Comparison of ENCODE assay signal across 26 cellular contexts in the genomic region with DNA sequence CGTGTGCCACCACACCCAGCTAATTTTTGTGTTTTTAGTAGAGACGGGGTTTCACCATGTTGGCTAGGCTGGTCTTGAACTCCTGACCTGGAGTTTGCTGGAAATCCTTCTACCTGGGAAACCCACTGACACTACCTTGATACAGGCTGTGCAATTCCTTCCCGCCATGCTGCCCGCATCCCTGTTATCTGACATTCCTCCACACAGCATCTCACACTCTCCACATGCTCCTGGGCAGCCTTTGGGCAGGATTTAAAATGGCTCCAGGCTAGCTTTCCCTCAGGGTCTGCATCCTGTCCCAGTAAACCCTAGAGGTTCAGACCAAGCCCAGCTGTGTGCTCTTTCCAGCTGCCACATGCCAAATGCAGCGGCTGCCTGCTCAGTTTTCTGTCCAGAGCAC.
"Had no signal": no experiment of that assay in that cellular context is flagged by ENCODE, and none has a peak within 500 bp of the region (broad histone marks: within the 10 kb centered on the region; RNA-seq: fewer than 3 reads in every experiment).

No MANE protein-coding gene starts in this region.

- ATAC-seq: activated CD4-positive, CD25-positive, alpha-beta regulatory T cell treated with anti-CD3 and anti-CD28 coated beads, Interleukin-2, amount 50 U/mL, for 24 hours; activated CD8-positive, alpha-beta T cell treated with anti-CD3 and anti-CD28 coated beads for 36 hours; activated naive CD4-positive, alpha-beta T cell treated with anti-CD3 and anti-CD28 coated beads, Interleukin-2, amount 50 U/mL, for 72 hours; activated T-cell treated with anti-CD3 and anti-CD28 coated beads, Interleukin-2, amount 50 U/mL, for 4 hours; heart left ventricle had no signal

- H3K36me3 ChIP-seq: ascending aorta, breast epithelium, cardiac muscle cell, colonic mucosa, heart left ventricle, WERI-Rb-1 had no signal

- H3K27ac Mint-ChIP-seq: activated B cell treated with CpG ODN at 0.5 μM for 24 hours; activated CD8-positive, alpha-beta T cell treated with anti-CD3 and anti-CD28 coated beads for 36 hours; activated naive CD4-positive, alpha-beta T cell treated with anti-CD3 and anti-CD28 coated beads for 36 hours; activated naive CD4-positive, alpha-beta T cell treated with anti-CD3 and anti-CD28 coated beads, Interleukin-2, amount 50 U/mL, for 72 hours; activated naive CD8-positive, alpha-beta T cell treated with anti-CD3 and anti-CD28 coated beads, Interleukin-2, amount 10 ng/mL, durations not matched to agents 7 days and 5 days; activated T-helper 2 cell treated with anti-CD3 and anti-CD28 coated beads, Interferon-gamma antibody, Interleukin-2, Interleukin-4, amounts not matched to agents 10 μg/mL and 5 μg/mL and 100 μg/mL, durations not matched to agents 14 hours and 24 hours and 36 hours had no signal

- H3K27ac ChIP-seq: ascending aorta, breast epithelium, cardiac muscle cell, colonic mucosa, epithelial cell of prostate, heart left ventricle, WERI-Rb-1 had no signal

- H3K4me3 Mint-ChIP-seq: activated B cell treated with CpG ODN at 0.5 μM for 24 hours; activated CD8-positive, alpha-beta T cell treated with anti-CD3 and anti-CD28 coated beads for 36 hours; activated naive CD4-positive, alpha-beta T cell treated with anti-CD3 and anti-CD28 coated beads for 36 hours; activated naive CD8-positive, alpha-beta T cell treated with anti-CD3 and anti-CD28 coated beads, Interleukin-2, amount 10 ng/mL, durations not matched to agents 7 days and 5 days; activated T-cell treated with anti-CD3 and anti-CD28 coated beads, Interleukin-2, amount 50 U/mL, for 4 hours; brain had no signal

- H3K4me3 ChIP-seq: ascending aorta, breast epithelium, cardiac muscle cell, colonic mucosa, heart left ventricle had no signal

- H3K36me3 Mint-ChIP-seq: activated naive CD4-positive, alpha-beta T cell treated with anti-CD3 and anti-CD28 coated beads, Interleukin-2, amount 50 U/mL, for 72 hours; activated naive CD8-positive, alpha-beta T cell treated with anti-CD3 and anti-CD28 coated beads, Interleukin-2, amount 10 ng/mL, durations not matched to agents 7 days and 5 days; brain had no signal

- H3K9me3 ChIP-seq: ascending aorta, breast epithelium, colonic mucosa, heart left ventricle had no signal

- DNase-seq: activated B cell treated with CpG ODN at 0.5 μM for 24 hours; activated CD4-positive, alpha-beta T cell treated with anti-CD3 and anti-CD28 coated beads for 48 hours; activated CD4-positive, alpha-beta T cell treated with anti-CD3 and anti-CD28 coated beads, Interleukin-2, amount 50 U/mL, for 1 hour; activated CD4-positive, alpha-beta T cell treated with anti-CD3 and anti-CD28 coated beads, Interleukin-2, amount 50 U/mL, for 48 hours; activated CD8-positive, alpha-beta memory T cell treated with anti-CD3 and anti-CD28 coated beads for 24 hours; activated CD8-positive, alpha-beta T cell treated with anti-CD3 and anti-CD28 coated beads for 36 hours; activated effector memory CD4-positive, alpha-beta T cell treated with anti-CD3 and anti-CD28 coated beads, Interleukin-2, amount 50 U/mL, for 16 hours; activated naive CD4-positive, alpha-beta T cell treated with anti-CD3 and anti-CD28 coated beads for 36 hours; activated naive CD8-positive, alpha-beta T cell treated with anti-CD3 and anti-CD28 coated beads, Interleukin-2, amount 10 ng/mL, durations not matched to agents 7 days and 5 days; activated T-cell treated with anti-CD3 and anti-CD28 coated beads, Interleukin-2, amount 50 U/mL, for 4 hours; central memory CD4-positive, alpha-beta T cell; cerebellar nuclear complex; colonic mucosa; effector CD8-positive, alpha-beta T cell; foreskin fibroblast; heart left ventricle; T-helper 2 cell had no signal

- H3K4me1 ChIP-seq: ascending aorta, breast epithelium, colonic mucosa, heart left ventricle had no signal

- H3K27me3 ChIP-seq: ascending aorta, cardiac muscle cell, colonic mucosa had no signal

- H3K27me3 Mint-ChIP-seq: brain had no signal

- H3K9me3 Mint-ChIP-seq: activated B cell treated with CpG ODN at 0.5 μM for 24 hours; activated CD8-positive, alpha-beta T cell treated with anti-CD3 and anti-CD28 coated beads for 36 hours; activated naive CD4-positive, alpha-beta T cell treated with anti-CD3 and anti-CD28 coated beads for 36 hours; activated naive CD4-positive, alpha-beta T cell treated with anti-CD3 and anti-CD28 coated beads, Interleukin-2, amount 50 U/mL, for 72 hours; activated naive CD8-positive, alpha-beta T cell treated with anti-CD3 and anti-CD28 coated beads, Interleukin-2, amount 10 ng/mL, durations not matched to agents 7 days and 5 days; activated T-cell treated with anti-CD3 and anti-CD28 coated beads, Interleukin-2, amount 50 U/mL, for 4 hours; activated T-helper 2 cell treated with anti-CD3 and anti-CD28 coated beads, Interferon-gamma antibody, Interleukin-2, Interleukin-4, amounts not matched to agents 10 μg/mL and 5 μg/mL and 100 μg/mL, durations not matched to agents 14 hours and 24 hours and 36 hours; brain had no signal

- H3K4me1 Mint-ChIP-seq: activated B cell treated with CpG ODN at 0.5 μM for 24 hours; activated naive CD8-positive, alpha-beta T cell treated with anti-CD3 and anti-CD28 coated beads, Interleukin-2, amount 10 ng/mL, durations not matched to agents 7 days and 5 days had no signal
